10 cellular contexts compared by ENCODE assay signal in genomic region chrX:15781964-15782711, GRCh38. TPM values are rescaled to one million over a fixed set of nuclear protein-coding genes. Genes with fewer than 3 reads are reported as not detected.
DNase-seq lines count a peak whose midpoint lies in the region; ATAC-seq and TF ChIP-seq lines count a peak whose summit lies in the region.
"Had no signal": no experiment of that assay in that cellular context is flagged by ENCODE, and none has a peak within 500 bp of the region (broad histone marks: within the 10 kb centered on the region; RNA-seq: fewer than 3 reads in every experiment).

No MANE protein-coding gene starts in this region.

- no TSS peak for BruUV-seq in MCF 10A (replicated peaks; lab: Mats Ljungman, UMichigan)

- H3K27me3 Mint-ChIP-seq in activated naive CD8-positive, alpha-beta T cell treated with anti-CD3 and anti-CD28 coated beads for 36 hours = no peaks in the 10 kb centered on the region
- no peaks in the 10 kb centered on the region for H3K27me3 Mint-ChIP-seq in MCF 10A (ENCODE audit: insufficient read depth, unreplicated experiment)

- no peak for TF ChIP-seq CTCF in MCF 10A (IDR thresholded peaks at IDR 0.05; ENCODE audit: unreplicated experiment)

- no peaks in the 10 kb centered on the region for H3K36me3 Mint-ChIP-seq in activated naive CD8-positive, alpha-beta T cell treated with anti-CD3 and anti-CD28 coated beads for 36 hours
- H3K36me3 Mint-ChIP-seq in MCF 10A (ENCODE audit: insufficient read depth, unreplicated experiment) = peaks cover 17% of the 10 kb centered on the region

- ATAC-seq in GM19455 (IDR thresholded peaks at IDR 0.05; ENCODE audit: unreplicated experiment) = peak; percentile 93
- ATAC-seq in HG03354 (IDR thresholded peaks at IDR 0.05; ENCODE audit: poor library complexity, severe bottlenecking, unreplicated experiment) = peak; percentile 88

- H3K4me3 ChIP-seq in GM08714 (ENCODE audit: low read length) = peak overlapping the region; percentile 81

- CTCF ChIA-PET in MCF 10A (lab: Yijun Ruan, JAX) = no interaction called here

- H3K4me3 Mint-ChIP-seq in activated naive CD8-positive, alpha-beta T cell treated with anti-CD3 and anti-CD28 coated beads for 36 hours = peak overlapping the region; percentile 76
- no peak overlapping the region for H3K4me3 Mint-ChIP-seq in MCF 10A (ENCODE audit: unreplicated experiment)

- POLR2A ChIA-PET in MCF 10A (lab: Yijun Ruan, JAX) = interaction anchor here (0.8 kb wide), 1 partner anchor 87 kb away, joined by 3 read pairs; no protein-coding TSS in a partner anchor

- H3K9me3 Mint-ChIP-seq in activated naive CD8-positive, alpha-beta T cell treated with anti-CD3 and anti-CD28 coated beads for 36 hours = no peaks in the 10 kb centered on the region
- H3K9me3 Mint-ChIP-seq in MCF 10A (ENCODE audit: unreplicated experiment) = no peaks in the 10 kb centered on the region

- peak overlapping the region; percentile 95 for H3K27ac Mint-ChIP-seq in activated naive CD8-positive, alpha-beta T cell treated with anti-CD3 and anti-CD28 coated beads for 36 hours
- no peak overlapping the region for H3K27ac Mint-ChIP-seq in MCF 10A (ENCODE audit: low read depth, unreplicated experiment)

- intact Hi-C loops in MCF 10A (cut with micrococcal nuclease) = no loop called here

- peaks cover 6% of the 10 kb centered on the region for H3K4me1 Mint-ChIP-seq in activated naive CD8-positive, alpha-beta T cell treated with anti-CD3 and anti-CD28 coated beads for 36 hours
- no peaks in the 10 kb centered on the region for H3K4me1 Mint-ChIP-seq in MCF 10A (ENCODE audit: insufficient read depth, unreplicated experiment)

- DNase-seq in activated naive CD8-positive, alpha-beta T cell treated with anti-CD3 and anti-CD28 coated beads for 36 hours = no peak
- DNase-seq in NCI-H1105 treated with DMSO at 0.1 percent for 48 hours (lab: John Stamatoyannopoulos, UW) (no peak), DMS79 (lab: John Stamatoyannopoulos, UW) (no peak), MCF 10A (ENCODE audit: unreplicated experiment) (no peak), NCI-H128 (lab: John Stamatoyannopoulos, UW; ENCODE audit: unreplicated experiment) (no peak)
- DNase-seq: GF-D8, NCI-H82 had no signal

RNA-seq across cellular contexts. Expression of gene ZRSR2, which starts 8.1 kb away (rescaled TPM):
- total RNA-seq in activated naive CD8-positive, alpha-beta T cell treated with anti-CD3 and anti-CD28 coated beads for 36 hours = 10 to 100 TPM; 11.2 to 12.5 TPM
- 17.0 and 20.3 TPM in 2 replicates for total RNA-seq in MCF 10A (2022)

RNA-seq across cellular contexts. Expression of gene CA5B, which starts 44.1 kb away (rescaled TPM):
- total RNA-seq in activated naive CD8-positive, alpha-beta T cell treated with anti-CD3 and anti-CD28 coated beads for 36 hours = 1 to 10 TPM; 5.4 to 5.9 TPM
- 15.3 and 21.2 TPM in 2 replicates for total RNA-seq in MCF 10A (2022)
